In genomic region chr6:129696028-129696418, GRCh38 we compare ENCODE assay signal across 16 cellular contexts. TPM values are rescaled to one million over a fixed set of nuclear protein-coding genes. Genes with fewer than 3 reads are reported as not detected.
DNase-seq lines count a peak whose midpoint lies in the region; ATAC-seq, FAIRE-seq and TF ChIP-seq lines count a peak whose summit lies in the region.
"Had no signal": no experiment of that assay in that cellular context is flagged by ENCODE, and none has a peak within 500 bp of the region (broad histone marks: within the 10 kb centered on the region; RNA-seq: fewer than 3 reads in every experiment).

No MANE protein-coding gene starts in this region.

- DNase-seq in stimulated activated naive CD8-positive, alpha-beta T cell treated with anti-CD3 and anti-CD28 coated beads, Interleukin-15, Interleukin-2, amounts not matched to agents 100 U/mL and 50 U/mL, for 24 hours = no peak
- no peak for DNase-seq in central memory CD8-positive, alpha-beta T cell (ENCODE audit: low spot score in 2 of 2)
- DNase-seq in stimulated activated naive CD8-positive, alpha-beta T cell treated with anti-CD3 and anti-CD28 coated beads, Interleukin-15, amount 100 ng/mL, for 72 hours = no peak
- DNase-seq in CD1c-positive myeloid dendritic cell (ENCODE audit: extremely low spot score) (no peak), amygdala (lab: John Stamatoyannopoulos, UW) (no peak), GM12892 (ENCODE audit: insufficient read length) (no peak)
- DNase-seq: activated CD4-positive, CD25-positive, alpha-beta regulatory T cell; activated gamma-delta T cell treated with Interleukin-2 at 50 U/mL for 16 hours; cerebellar nuclear complex; naive thymus-derived CD8-positive, alpha-beta T cell; NCI-H1092; NCI-H510A; Right ventricle myocardium superior had no signal

- no peak for ATAC-seq in stimulated activated naive CD8-positive, alpha-beta T cell treated with anti-CD3 and anti-CD28 coated beads, Interleukin-15, Interleukin-2, amounts not matched to agents 100 U/mL and 50 U/mL, for 24 hours
- peak; percentile 19 for ATAC-seq in HG03064 (IDR thresholded peaks at IDR 0.05; ENCODE audit: low read depth, unreplicated experiment)
- no peak for ATAC-seq in central memory CD8-positive, alpha-beta T cell (replicated peaks; ENCODE audit: extremely low read depth, poor library complexity, severe bottlenecking)
- no peak for ATAC-seq in stimulated activated naive CD8-positive, alpha-beta T cell treated with anti-CD3 and anti-CD28 coated beads, Interleukin-15, amount 100 ng/mL, for 72 hours
- ATAC-seq: naive thymus-derived CD8-positive, alpha-beta T cell had no signal

- TF ChIP-seq POLR2A in GM12892 (IDR thresholded peaks at IDR 0.05; ENCODE audit: low read depth, low read length) = no peak

- H3K4me3 Mint-ChIP-seq in stimulated activated naive CD8-positive, alpha-beta T cell treated with anti-CD3 and anti-CD28 coated beads, Interleukin-15, Interleukin-2, amounts not matched to agents 100 ng/mL and 50 ng/mL, for 24 hours = peak overlapping the region; percentile 17
- no peak overlapping the region for H3K4me3 Mint-ChIP-seq in central memory CD8-positive, alpha-beta T cell
- peak overlapping the region; percentile 42 to 54 for H3K4me3 Mint-ChIP-seq in stimulated activated naive CD8-positive, alpha-beta T cell treated with anti-CD3 and anti-CD28 coated beads, Interleukin-15, amount 100 ng/mL, for 72 hours
- H3K4me3 Mint-ChIP-seq: B cell; naive thymus-derived CD8-positive, alpha-beta T cell had no signal

- H3K4me1 Mint-ChIP-seq in stimulated activated naive CD8-positive, alpha-beta T cell treated with anti-CD3 and anti-CD28 coated beads, Interleukin-15, Interleukin-2, amounts not matched to agents 100 ng/mL and 50 ng/mL, for 24 hours (ENCODE audit: low read depth) = peaks cover 35% of the 10 kb centered on the region
- H3K4me1 Mint-ChIP-seq in central memory CD8-positive, alpha-beta T cell = peaks cover 47% of the 10 kb centered on the region
- H3K4me1 Mint-ChIP-seq in stimulated activated naive CD8-positive, alpha-beta T cell treated with anti-CD3 and anti-CD28 coated beads, Interleukin-15, amount 100 ng/mL, for 72 hours = peaks cover 67% of the 10 kb centered on the region

- no peak for FAIRE-seq in GM12892 (lab: Jason Lieb, UNC)

- no peaks in the 10 kb centered on the region for H3K36me3 Mint-ChIP-seq in stimulated activated naive CD8-positive, alpha-beta T cell treated with anti-CD3 and anti-CD28 coated beads, Interleukin-15, Interleukin-2, amounts not matched to agents 100 ng/mL and 50 ng/mL, for 24 hours (ENCODE audit: low read depth)
- H3K36me3 Mint-ChIP-seq in central memory CD8-positive, alpha-beta T cell (ENCODE audit: insufficient read depth) = no peaks in the 10 kb centered on the region
- H3K36me3 Mint-ChIP-seq: naive thymus-derived CD8-positive, alpha-beta T cell had no signal

- H3K27ac Mint-ChIP-seq in stimulated activated naive CD8-positive, alpha-beta T cell treated with anti-CD3 and anti-CD28 coated beads, Interleukin-15, Interleukin-2, amounts not matched to agents 100 ng/mL and 50 ng/mL, for 24 hours = peak overlapping the region; percentile 74
- peak overlapping the region; percentile 35 for H3K27ac Mint-ChIP-seq in central memory CD8-positive, alpha-beta T cell (ENCODE audit: low read depth)
- peak overlapping the region in 1 of 2 donors; percentile 31 for H3K27ac Mint-ChIP-seq in stimulated activated naive CD8-positive, alpha-beta T cell treated with anti-CD3 and anti-CD28 coated beads, Interleukin-15, amount 100 ng/mL, for 72 hours
- H3K27ac Mint-ChIP-seq: B cell had no signal

- H3K9me3 Mint-ChIP-seq in stimulated activated naive CD8-positive, alpha-beta T cell treated with anti-CD3 and anti-CD28 coated beads, Interleukin-15, Interleukin-2, amounts not matched to agents 100 ng/mL and 50 ng/mL, for 24 hours = no peaks in the 10 kb centered on the region
- H3K9me3 Mint-ChIP-seq in central memory CD8-positive, alpha-beta T cell = no peaks in the 10 kb centered on the region
- no peaks in the 10 kb centered on the region for H3K9me3 Mint-ChIP-seq in stimulated activated naive CD8-positive, alpha-beta T cell treated with anti-CD3 and anti-CD28 coated beads, Interleukin-15, amount 100 ng/mL, for 72 hours
- H3K9me3 Mint-ChIP-seq: naive thymus-derived CD8-positive, alpha-beta T cell had no signal

- H3K27me3 Mint-ChIP-seq in stimulated activated naive CD8-positive, alpha-beta T cell treated with anti-CD3 and anti-CD28 coated beads, Interleukin-15, Interleukin-2, amounts not matched to agents 100 ng/mL and 50 ng/mL, for 24 hours = no peaks in the 10 kb centered on the region
- no peaks in the 10 kb centered on the region for H3K27me3 Mint-ChIP-seq in central memory CD8-positive, alpha-beta T cell
- no peaks in the 10 kb centered on the region for H3K27me3 Mint-ChIP-seq in stimulated activated naive CD8-positive, alpha-beta T cell treated with anti-CD3 and anti-CD28 coated beads, Interleukin-15, amount 100 ng/mL, for 72 hours
- H3K27me3 Mint-ChIP-seq: B cell; naive thymus-derived CD8-positive, alpha-beta T cell had no signal

RNA-seq across cellular contexts. Expression of gene ARHGAP18, which starts 14.0 kb away (rescaled TPM):
- polyA plus RNA-seq in GM12892 (2012; ENCODE audit: missing spikeins) = 17.3 TPM
